Comparison of ENCODE assay signal across 14 cellular contexts in the genomic region with DNA sequence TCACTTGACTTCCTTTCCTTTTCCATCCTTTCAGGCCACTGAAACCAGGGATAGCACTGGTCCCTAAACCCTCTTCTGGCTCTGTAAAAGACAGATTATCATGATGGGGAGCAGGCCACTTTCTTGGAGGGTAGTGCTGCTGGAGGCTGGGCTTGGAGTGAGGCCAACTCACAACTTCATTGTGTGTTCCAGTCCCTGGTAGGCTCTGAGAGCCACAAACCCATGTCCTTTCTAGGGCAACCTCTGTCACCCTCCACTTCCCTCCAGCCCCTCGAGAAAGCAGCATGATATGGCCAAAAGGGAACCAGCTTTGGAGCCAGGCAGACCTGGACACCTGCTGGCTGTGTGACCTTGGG. TPM values are rescaled to one million over a fixed set of nuclear protein-coding genes. Genes with fewer than 3 reads are reported as not detected.
DNase-seq lines count a peak whose midpoint lies in the region; ATAC-seq and TF ChIP-seq lines count a peak whose summit lies in the region.
"Had no signal": no experiment of that assay in that cellular context is flagged by ENCODE, and none has a peak within 500 bp of the region (broad histone marks: within the 10 kb centered on the region; RNA-seq: fewer than 3 reads in every experiment).

No MANE protein-coding gene starts in this region.

- H3K4me1 ChIP-seq in BLaER1 treated with 17β-estradiol and CSF1 and Interleukin-3, amounts not matched to agents 10 nM and 100 nM = peaks cover 49 to 74% (median 58%) of the 10 kb centered on the region in 10 experiments
- H3K4me1 ChIP-seq in IMR-90 (ENCODE audit: control insufficient read depth, insufficient read depth, low read length) (peaks cover 14% of the 10 kb centered on the region), adrenal gland (replicated peaks in 1 of 2) (peaks cover 42 to 53% of the 10 kb centered on the region in 2 donors)
- H3K4me1 ChIP-seq in naive thymus-derived CD4-positive, alpha-beta T cell (ENCODE audit: control insufficient read depth in 2 of 2, insufficient read depth in 2 of 2, low read length in 2 of 2) = peaks cover 27 to 30% of the 10 kb centered on the region in 2 donors

- intact Hi-C loops in IMR-90 (cut with micrococcal nuclease) = loop anchor here (10.0 kb wide), 1 partner anchor 299 kb away; no protein-coding TSS in a partner anchor
- intact Hi-C loops in adrenal gland (cut with DNase I) = no loop called here
- intact Hi-C loops in naive thymus-derived CD4-positive, alpha-beta T cell (cut with micrococcal nuclease) = no loop called here

- DNase-seq in IMR-90 = no peak
- DNase-seq in adrenal gland = peak in 2 of 7 donors; percentile 46 to 55
- DNase-seq in naive thymus-derived CD4-positive, alpha-beta T cell = no peak
- no peak for DNase-seq in stimulated activated CD4-positive, alpha-beta T cell treated with anti-CD3 and anti-CD28 coated beads, Interleukin-2, amount 100 ng/mL, for 24 hours
- DNase-seq in NCI-H1694 (lab: John Stamatoyannopoulos, UW) = no peak
- DNase-seq in activated naive CD4-positive, alpha-beta T cell (lab: John Stamatoyannopoulos, UW) = no peak
- DNase-seq: activated CD8-positive, alpha-beta memory T cell treated with anti-CD3 and anti-CD28 coated beads, Interleukin-2, amount 50 U/mL, for 4 hours; NCI-H510A treated with DMSO at 0.1 percent for 48 hours; SK-N-SH; transverse colon had no signal

- in situ Hi-C loops in IMR-90 (cut with MboI; ENCODE audit: low sequenced_read_pairs) = loop anchor here (5.0 kb wide), 1 partner anchor 52 kb away; no protein-coding TSS in a partner anchor

- H3K56ac ChIP-seq in IMR-90 (ENCODE audit: extremely low read depth, insufficient read depth, low read length) = no peak overlapping the region

- H3K23ac ChIP-seq in IMR-90 (ENCODE audit: low read depth, low read length) = no peak overlapping the region

- H3K27ac Mint-ChIP-seq in naive thymus-derived CD4-positive, alpha-beta T cell = peak overlapping the region; percentile 38 to 99 (median 91)

- no peak for TF ChIP-seq CTCF in IMR-90 (conservative IDR thresholded peaks at IDR 0.05; ENCODE audit: low read depth, low read length)
- TF ChIP-seq CTCF in adrenal gland (IDR thresholded peaks at IDR 0.05) = no peak

- BruUV-seq in IMR-90 (replicated peaks; lab: Mats Ljungman, UMichigan) = no TSS peak

- peaks cover 0 to 11% (median 4%) of the 10 kb centered on the region in 5 donors for H3K36me3 Mint-ChIP-seq in naive thymus-derived CD4-positive, alpha-beta T cell

- H3K9ac ChIP-seq in BLaER1 treated with 17β-estradiol and CSF1 and Interleukin-3, amounts not matched to agents 10 nM and 100 nM = peak overlapping the region in 7 of 11 experiments; percentile 8 to 98 (median 34); a peak in 8 of 22 replicates
- H3K9ac ChIP-seq in IMR-90 (ENCODE audit: low read depth, low read length) = no peak overlapping the region
- H3K9ac ChIP-seq: SK-N-SH had no signal

- no CpG with 5 or more reads among the region's 1 CpG for WGBS in IMR-90 (ENCODE audit: extremely low coverage in 2 of 2, insufficient read length in 1 of 2), 2 experiments
- WGBS in adrenal gland, 4 donors = 38 to 67% (median 56%) methylated on average over 1 of the region's 1 CpG

- no peaks in the 10 kb centered on the region for H3K27me3 Mint-ChIP-seq in naive thymus-derived CD4-positive, alpha-beta T cell

- H3K4me3 ChIP-seq in BLaER1 treated with 17β-estradiol and CSF1 and Interleukin-3, amounts not matched to agents 10 nM and 100 nM = no peak overlapping the region
- no peak overlapping the region for H3K4me3 ChIP-seq in IMR-90 (ENCODE audit: insufficient read depth, low read depth, low read length)
- H3K4me3 ChIP-seq in adrenal gland = no peak overlapping the region
- H3K4me3 ChIP-seq in naive thymus-derived CD4-positive, alpha-beta T cell (ENCODE audit: low read length) = no peak overlapping the region
- H3K4me3 ChIP-seq: HAP-1, transverse colon had no signal

- H3K4me3 Mint-ChIP-seq in naive thymus-derived CD4-positive, alpha-beta T cell = peak overlapping the region in 3 of 10 donors; percentile 5 to 51 (median 49)

- no peak for ATAC-seq in IMR-90 (ENCODE audit: low read depth)
- ATAC-seq in naive thymus-derived CD4-positive, alpha-beta T cell = no peak
- no peak for ATAC-seq in HG02981 (IDR thresholded peaks at IDR 0.05; ENCODE audit: unreplicated experiment)

- H2BK15ac ChIP-seq in IMR-90 (ENCODE audit: low read depth, low read length) = no peak overlapping the region

- H3K4ac ChIP-seq in IMR-90 (ENCODE audit: low read depth, low read length) = no peak overlapping the region

- H2BK20ac ChIP-seq in IMR-90 (ENCODE audit: low read depth, low read length) = no peak overlapping the region

- no peak overlapping the region for H2BK120ac ChIP-seq in IMR-90 (ENCODE audit: low read depth, low read length)

- peak overlapping the region in 5 of 11 experiments; percentile 18 to 93 (median 39); a peak in 4 of 22 replicates for H3K27ac ChIP-seq in BLaER1 treated with 17β-estradiol and CSF1 and Interleukin-3, amounts not matched to agents 10 nM and 100 nM
- H3K27ac ChIP-seq in IMR-90 (ENCODE audit: insufficient read depth, low read length) = no peak overlapping the region
- H3K27ac ChIP-seq in adrenal gland = peak overlapping the region; percentile 82 to 98 (median 92)
- peak overlapping the region; percentile 99 for H3K27ac ChIP-seq in naive thymus-derived CD4-positive, alpha-beta T cell (ENCODE audit: low read depth, low read length)

- H3K9me1 ChIP-seq in IMR-90 (ENCODE audit: insufficient read depth, low read length) = peaks cover 6% of the 10 kb centered on the region

- H3K79me1 ChIP-seq in IMR-90 (ENCODE audit: low read depth in 1 of 2, low read length in 2 of 2) = peaks cover 7 to 28% of the 10 kb centered on the region in 2 experiments

- H2BK5ac ChIP-seq in IMR-90 (ENCODE audit: low read depth, low read length, poor library complexity, severe bottlenecking) = no peak overlapping the region

- peaks cover 10 to 25% (median 18%) of the 10 kb centered on the region in 11 experiments; a peak in 17 of 22 replicates for H4K20me1 ChIP-seq in BLaER1 treated with 17β-estradiol and CSF1 and Interleukin-3, amounts not matched to agents 10 nM and 100 nM
- peaks cover 16% of the 10 kb centered on the region for H4K20me1 ChIP-seq in IMR-90 (ENCODE audit: insufficient read depth, low read length)

- H4K5ac ChIP-seq in IMR-90 (ENCODE audit: low read depth, low read length) = 0 out of 2 replicates have a peak overlapping the region, but pooled peaks have one; percentile 2

- peaks cover 0 to 3% (median 0%) of the 10 kb centered on the region in 11 donors for H3K9me3 Mint-ChIP-seq in naive thymus-derived CD4-positive, alpha-beta T cell

- no peak for TF ChIP-seq RAD21 in IMR-90 (IDR thresholded peaks at IDR 0.05; ENCODE audit: low read length)

- peaks cover 5 to 26% (median 15%) of the 10 kb centered on the region in 11 experiments; a peak in 20 of 22 replicates for H3K36me3 ChIP-seq in BLaER1 treated with 17β-estradiol and CSF1 and Interleukin-3, amounts not matched to agents 10 nM and 100 nM
- H3K36me3 ChIP-seq in IMR-90 (ENCODE audit: control insufficient read depth, insufficient read depth, low read length) = peaks cover 6% of the 10 kb centered on the region; the same call in 1 of the 2 replicates
- H3K36me3 ChIP-seq in adrenal gland (replicated peaks in 1 of 2) = peaks cover 0 to 14% of the 10 kb centered on the region in 2 donors
- peaks cover 0 to 11% (median 0%) of the 10 kb centered on the region in 3 experiments for H3K36me3 ChIP-seq in naive thymus-derived CD4-positive, alpha-beta T cell (ENCODE audit: control insufficient read depth in 2 of 3, insufficient read depth in 3 of 3, low read length in 3 of 3)
- H3K36me3 ChIP-seq: transverse colon had no signal

- peak overlapping the region; percentile 73 for H2AK9ac ChIP-seq in IMR-90 (replicated peaks; ENCODE audit: low read depth, low read length, poor library complexity)

- peak overlapping the region; percentile 43 for H2AK5ac ChIP-seq in IMR-90 (ENCODE audit: low read depth, low read length)

- no peaks in the 10 kb centered on the region for H3K9me3 ChIP-seq in BLaER1 treated with 17β-estradiol and CSF1 and Interleukin-3, amounts not matched to agents 10 nM and 100 nM (replicated peaks in 1 of 11)
- H3K9me3 ChIP-seq in IMR-90 (ENCODE audit: control insufficient read depth, insufficient read depth, low read length) (no peaks in the 10 kb centered on the region), adrenal gland (replicated peaks in 1 of 3) (no peaks in the 10 kb centered on the region)
- H3K9me3 ChIP-seq in naive thymus-derived CD4-positive, alpha-beta T cell (ENCODE audit: control insufficient read depth in 2 of 3, low read length in 3 of 3) = no peaks in the 10 kb centered on the region
- H3K9me3 ChIP-seq: HAP-1, SK-N-SH, transverse colon had no signal

- no peaks in the 10 kb centered on the region for H3K27me3 ChIP-seq in BLaER1 treated with 17β-estradiol and CSF1 and Interleukin-3, amounts not matched to agents 10 nM and 100 nM
- H3K27me3 ChIP-seq in IMR-90 (ENCODE audit: control insufficient read depth, insufficient read depth, low read length) (no peaks in the 10 kb centered on the region), adrenal gland (no peaks in the 10 kb centered on the region)
- no peaks in the 10 kb centered on the region for H3K27me3 ChIP-seq in naive thymus-derived CD4-positive, alpha-beta T cell (ENCODE audit: control insufficient read depth in 2 of 2, insufficient read depth in 2 of 2, low read length in 2 of 2)
- H3K27me3 ChIP-seq: transverse colon had no signal

- CTCF ChIA-PET in IMR-90 (lab: Yijun Ruan, JAX) = interaction anchor here (1.0 to 4.8 kb wide), 4 partner anchors 26 to 66 kb away, joined by 7 to 72 read pairs (median 14); partner anchors contain the start of genes CYB561A3, TMEM138 and TMEM216
- CTCF ChIA-PET in naive thymus-derived CD4-positive, alpha-beta T cell (lab: Charles Lee) = interaction anchor here (1.1 to 7.2 kb wide), 10 partner anchors 27 to 104 kb away, joined by 3 to 184 read pairs (median 17); partner anchors contain the start of genes CPSF7, CYB561A3, SDHAF2 and TMEM138

- no peak for TF ChIP-seq POLR2A in IMR-90 (IDR thresholded peaks at IDR 0.05; ENCODE audit: low read depth, low read length)
- no peak for TF ChIP-seq POLR2A in adrenal gland (IDR thresholded peaks at IDR 0.05)

- H3K18ac ChIP-seq in IMR-90 (ENCODE audit: low read depth, low read length) = no peak overlapping the region

- H3K4me2 ChIP-seq in BLaER1 treated with 17β-estradiol and CSF1 and Interleukin-3, amounts not matched to agents 10 nM and 100 nM = peak overlapping the region in 9 of 11 experiments; percentile 2 to 95 (median 30); a peak in 9 of 22 replicates
- no peak overlapping the region for H3K4me2 ChIP-seq in IMR-90 (ENCODE audit: low read depth, low read length)
- H3K4me2 ChIP-seq: SK-N-SH had no signal

- peak overlapping the region in 1 of 2 experiments; percentile 3; a peak in 2 of 4 replicates for H4K8ac ChIP-seq in IMR-90 (ENCODE audit: low read depth in 2 of 2, low read length in 2 of 2)

- POLR2A ChIA-PET in IMR-90 (lab: Charles Lee; ENCODE audit: unreplicated experiment) = no interaction called here
- POLR2A ChIA-PET in naive thymus-derived CD4-positive, alpha-beta T cell (lab: Charles Lee) = interaction anchor here (0.6 to 5.7 kb wide), 10 partner anchors 13 to 431 kb away, joined by 3 to 82 read pairs (median 4); partner anchors contain the start of genes CPSF7, CYB561A3, SDHAF2 and TMEM138

- H3K14ac ChIP-seq in IMR-90 (replicated peaks; ENCODE audit: low read depth, low read length) = no peak overlapping the region

- peaks cover 23 to 47% (median 46%) of the 10 kb centered on the region in 7 donors for H3K4me1 Mint-ChIP-seq in naive thymus-derived CD4-positive, alpha-beta T cell

- H4K91ac ChIP-seq in IMR-90 (ENCODE audit: insufficient read depth, low read depth, low read length) = no peak overlapping the region

- dilution Hi-C loops in IMR-90 (cut with HindIII; ENCODE audit: low sequenced_read_pairs, unreplicated experiment) = no loop called here

- H2AFZ ChIP-seq in IMR-90 (replicated peaks; ENCODE audit: low read length, poor library complexity) = peak overlapping the region; percentile 65

RNA-seq across cellular contexts. Expression of gene TKFC, which starts 2.3 kb away (rescaled TPM):
- total RNA-seq in IMR-90 (2012; rRNA removed) (8.9 and 10.4 TPM in 2 replicates), adrenal gland (100 to 1,000 TPM; 144 to 603 (median 273) TPM)
- polyA plus RNA-seq in IMR-90 (2012; rRNA removed) (30.8 and 33.3 TPM in 2 replicates), adrenal gland (100 to 1,000 TPM; 135 to 294 (median 198) TPM)
- 21.8 and 34.0 TPM in 2 replicates for polyA plus RNA-seq in IMR-90 (2012; cell fraction: cytosol; rRNA removed)
- polyA plus RNA-seq in IMR-90 (2012; cell fraction: nucleus; rRNA removed; ENCODE audit: low replicate concordance) = 87.0 and 146 TPM in 2 replicates
- 10 to 100 TPM; 36.9 to 59.9 (median 43.3) TPM for total RNA-seq in naive thymus-derived CD4-positive, alpha-beta T cell
- 10 to 100 TPM; 24.6 to 30.0 TPM for polyA plus RNA-seq in naive thymus-derived CD4-positive, alpha-beta T cell

RNA-seq across cellular contexts. Expression of gene DDB1, which starts 2.4 kb away (rescaled TPM):
- 372 and 412 TPM in 2 replicates for total RNA-seq in IMR-90 (2012; rRNA removed)
- 208 and 221 TPM in 2 replicates for polyA plus RNA-seq in IMR-90 (2012; rRNA removed)
- polyA plus RNA-seq in IMR-90 (2012; cell fraction: cytosol; rRNA removed) = 162 and 168 TPM in 2 replicates
- 150 and 234 TPM in 2 replicates for polyA plus RNA-seq in IMR-90 (2012; cell fraction: nucleus; rRNA removed; ENCODE audit: low replicate concordance)
- 100 to 1,000 TPM; 405 to 885 (median 674) TPM for total RNA-seq in adrenal gland
- polyA plus RNA-seq in adrenal gland = 100 to 1,000 TPM; 165 to 374 (median 308) TPM
- 100 to 1,000 TPM; 153 to 213 (median 160) TPM for total RNA-seq in naive thymus-derived CD4-positive, alpha-beta T cell
- polyA plus RNA-seq in naive thymus-derived CD4-positive, alpha-beta T cell = 100 to 1,000 TPM; 113 to 125 TPM

RNA-seq across cellular contexts. Expression of gene CYB561A3, which starts 26.3 kb away (rescaled TPM):
- total RNA-seq in IMR-90 (2012; rRNA removed) (13.6 and 15.3 TPM in 2 replicates), adrenal gland (1,000 to 10,000 TPM in 3 of 8 donors, 100 to 1,000 TPM in 5; 137 to 1,306 (median 828) TPM)
- polyA plus RNA-seq in IMR-90 (2012; rRNA removed) (36.5 and 39.2 TPM in 2 replicates), adrenal gland (100 to 1,000 TPM; 108 to 299 (median 284) TPM)
- polyA plus RNA-seq in IMR-90 (2012; cell fraction: cytosol; rRNA removed) = 54.8 and 95.7 TPM in 2 replicates
- polyA plus RNA-seq in IMR-90 (2012; cell fraction: nucleus; rRNA removed; ENCODE audit: low replicate concordance) = 63.9 and 103 TPM in 2 replicates
- total RNA-seq in naive thymus-derived CD4-positive, alpha-beta T cell = 10 to 100 TPM; 37.9 to 47.6 (median 44.2) TPM
- polyA plus RNA-seq in naive thymus-derived CD4-positive, alpha-beta T cell = 10 to 100 TPM; 62.7 to 73.8 TPM

RNA-seq across cellular contexts. Expression of gene TMEM138, which starts 26.8 kb away (rescaled TPM):
- total RNA-seq in IMR-90 (2012; rRNA removed) (16.7 and 16.8 TPM in 2 replicates), adrenal gland (100 to 1,000 TPM in 5 of 8 donors, 10 to 100 TPM in 3; 79.4 to 183 (median 134) TPM)
- polyA plus RNA-seq in IMR-90 (2012; rRNA removed) (53.2 and 55.9 TPM in 2 replicates), adrenal gland (100 to 1,000 TPM; 244 to 276 (median 259) TPM)
- polyA plus RNA-seq in IMR-90 (2012; cell fraction: cytosol; rRNA removed) = 27.1 and 40.7 TPM in 2 replicates
- polyA plus RNA-seq in IMR-90 (2012; cell fraction: nucleus; rRNA removed; ENCODE audit: low replicate concordance) = 49.7 and 117 TPM in 2 replicates
- 10 to 100 TPM; 54.6 to 65.1 (median 59.9) TPM for total RNA-seq in naive thymus-derived CD4-positive, alpha-beta T cell
- 10 to 100 TPM; 42.9 to 49.3 TPM for polyA plus RNA-seq in naive thymus-derived CD4-positive, alpha-beta T cell

RNA-seq across cellular contexts. Expression of gene VWCE, which starts 40.2 kb away (rescaled TPM):
- total RNA-seq in IMR-90 (2012; rRNA removed) (under 0.01 and 0.28 TPM in 2 replicates), adrenal gland (1 to 10 TPM in 7 of 8 donors, under 1 TPM in 1; 0.69 to 4.4 (median 2.5) TPM)
- polyA plus RNA-seq in IMR-90 (2012; rRNA removed) (1.1 and 1.7 TPM in 2 replicates), adrenal gland (1 to 10 TPM in 2 of 3 donors, under 1 TPM in 1; 0.55 to 5.8 (median 3.8) TPM)
- 0.37 and 0.81 TPM in 2 replicates for polyA plus RNA-seq in IMR-90 (2012; cell fraction: cytosol; rRNA removed)
- 11.2 and 17.0 TPM in 2 replicates for polyA plus RNA-seq in IMR-90 (2012; cell fraction: nucleus; rRNA removed; ENCODE audit: low replicate concordance)
- total RNA-seq in naive thymus-derived CD4-positive, alpha-beta T cell = 1 to 10 TPM in 1 of 5 experiments, under 1 TPM in 4; 0.16 to 3.8 (median 0.49) TPM
- not detected for polyA plus RNA-seq in naive thymus-derived CD4-positive, alpha-beta T cell
- total RNA-seq: M059J had no signal
